ENCODE assay signal across 15 cellular contexts in the genomic region with DNA sequence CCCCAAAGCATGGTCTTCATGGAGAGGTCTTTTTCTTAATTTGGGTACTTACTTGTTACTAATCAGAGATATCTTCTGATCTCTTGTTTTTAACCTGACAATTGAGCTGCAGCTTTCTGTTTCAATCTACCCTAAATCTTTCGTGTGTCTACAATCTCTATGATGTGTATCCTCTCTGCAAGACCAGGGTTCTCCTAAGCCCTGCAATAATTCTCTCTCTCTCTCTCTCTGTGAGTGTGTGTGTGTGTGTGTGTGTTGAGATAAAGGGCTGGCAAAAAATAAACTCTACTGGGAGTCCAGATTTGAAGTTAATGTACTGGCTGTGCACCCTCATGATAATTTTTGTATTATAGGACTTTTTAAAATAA. TPM values are rescaled to one million over a fixed set of nuclear protein-coding genes. Genes with fewer than 3 reads are reported as not detected.
DNase-seq lines count a peak whose midpoint lies in the region; ATAC-seq, FAIRE-seq and TF ChIP-seq lines count a peak whose summit lies in the region.
"Had no signal": no experiment of that assay in that cellular context is flagged by ENCODE, and none has a peak within 500 bp of the region (broad histone marks: within the 10 kb centered on the region; RNA-seq: fewer than 3 reads in every experiment).

No MANE protein-coding gene starts in this region.

- TF ChIP-seq CTCF in GM12878 (IDR thresholded peaks at IDR 0.05 in 2 of 3, conservative IDR thresholded peaks at IDR 0.05 in 1 of 3; ENCODE audit: control insufficient read depth in 2 of 3, extremely low read depth in 1 of 3, insufficient read depth in 1 of 3, low read depth in 3 of 3, low read length in 3 of 3): no peak

- FAIRE-seq in GM12878 (lab: Jason Lieb, UNC): no peak
- FAIRE-seq: K562 had no signal

- no peaks in the 10 kb centered on the region for H3K27me3 ChIP-seq in GM12878 (replicated peaks in 1 of 2; ENCODE audit: control insufficient read depth in 2 of 2, insufficient read depth in 2 of 2, low read length in 1 of 2)
- H3K27me3 ChIP-seq: BLaER1 treated with 17β-estradiol and CSF1 and Interleukin-3, amounts not matched to agents 10 nM and 100 nM had no signal

- POLR2A ChIA-PET in GM12878 (lab: Charles Lee): no interaction called here

- no peak overlapping the region for H3K4me3 ChIP-seq in GM12878
- H3K4me3 ChIP-seq: BLaER1 treated with 17β-estradiol and CSF1 and Interleukin-3, amounts not matched to agents 10 nM and 100 nM; K562 had no signal

- H3K4me1 ChIP-seq in GM12878 (ENCODE audit: control insufficient read depth, insufficient read depth, low read length): no peaks in the 10 kb centered on the region
- H3K4me1 ChIP-seq: BLaER1 treated with 17β-estradiol and CSF1 and Interleukin-3, amounts not matched to agents 10 nM and 100 nM had no signal

- ATAC-seq in GM18867 (IDR thresholded peaks at IDR 0.05; ENCODE audit: unreplicated experiment) (peak; percentile 59), GM21723 (IDR thresholded peaks at IDR 0.05; ENCODE audit: unreplicated experiment) (peak; percentile 26), HG03565 (IDR thresholded peaks at IDR 0.05; ENCODE audit: unreplicated experiment) (peak; percentile 16), GM12878 (peak; percentile 66), GM18520 (IDR thresholded peaks at IDR 0.05; ENCODE audit: unreplicated experiment) (no peak), GM19452 (IDR thresholded peaks at IDR 0.05; ENCODE audit: unreplicated experiment) (no peak)
- ATAC-seq: HCT116, K562 had no signal

- no peak overlapping the region for H3K27ac Mint-ChIP-seq in activated CD4-positive, alpha-beta T cell treated with anti-CD3 and anti-CD28 coated beads, Interleukin-2, amount 10 ng/mL, durations not matched to agents 24 days and 14 days
- H3K27ac Mint-ChIP-seq: CD4-positive, CD25-positive, alpha-beta regulatory T cell had no signal

- peaks cover 8% of the 10 kb centered on the region for H3K9me3 Mint-ChIP-seq in activated CD4-positive, alpha-beta T cell treated with anti-CD3 and anti-CD28 coated beads, Interleukin-2, amount 10 ng/mL, durations not matched to agents 24 days and 14 days

- TF ChIP-seq RAD21 in GM12878 (IDR thresholded peaks at IDR 0.05; ENCODE audit: insufficient read depth, low read depth, low read length): no peak

- SMC1A ChIA-PET in GM12878 (lab: Charles Lee; ENCODE audit: uncharacterized antibody, unreplicated experiment): interaction anchor here (1.9 kb wide), 1 partner anchor 10 kb away, joined by 9 read pairs; no protein-coding TSS in a partner anchor

- TF ChIP-seq POLR2A in GM12878 (IDR thresholded peaks at IDR 0.05; ENCODE audit: low read depth, low read length): no peak

- H3K79me2 ChIP-seq in GM12878 (ENCODE audit: control insufficient read depth, insufficient read depth, low read length): no peaks in the 10 kb centered on the region

- H3K27me3 Mint-ChIP-seq in activated CD4-positive, alpha-beta T cell treated with anti-CD3 and anti-CD28 coated beads, Interleukin-2, amount 10 ng/mL, durations not matched to agents 24 days and 14 days: no peaks in the 10 kb centered on the region
- H3K27me3 Mint-ChIP-seq: CD4-positive, CD25-positive, alpha-beta regulatory T cell had no signal

- CTCF ChIA-PET in GM12878 (lab: Yijun Ruan, JAX): no interaction called here

- intact Hi-C loops in GM12878 (cut with micrococcal nuclease; ENCODE audit: unreplicated experiment): no loop called here
- intact Hi-C loops in activated CD4-positive, alpha-beta T cell treated with anti-CD3 and anti-CD28 coated beads, Interleukin-2, amount 10 ng/mL, durations not matched to agents 24 days and 14 days (cut with micrococcal nuclease): no loop called here

- no peaks in the 10 kb centered on the region for H3K36me3 ChIP-seq in GM12878 (ENCODE audit: control insufficient read depth in 2 of 2, insufficient read depth in 2 of 2, low read length in 1 of 2)
- H3K36me3 ChIP-seq: BLaER1 treated with 17β-estradiol and CSF1 and Interleukin-3, amounts not matched to agents 10 nM and 100 nM had no signal

- H3K4me2 ChIP-seq in GM12878 (ENCODE audit: control insufficient read depth, insufficient read depth): no peak overlapping the region
- H3K4me2 ChIP-seq: BLaER1 treated with 17β-estradiol and CSF1 and Interleukin-3, amounts not matched to agents 10 nM and 100 nM had no signal

- no peaks in the 10 kb centered on the region for H3K36me3 Mint-ChIP-seq in activated CD4-positive, alpha-beta T cell treated with anti-CD3 and anti-CD28 coated beads, Interleukin-2, amount 10 ng/mL, durations not matched to agents 24 days and 14 days (ENCODE audit: low read depth)
- H3K36me3 Mint-ChIP-seq: CD4-positive, CD25-positive, alpha-beta regulatory T cell had no signal

- no peaks in the 10 kb centered on the region for H4K20me1 ChIP-seq in GM12878 (ENCODE audit: control insufficient read depth, insufficient read depth)
- H4K20me1 ChIP-seq: BLaER1 treated with 17β-estradiol and CSF1 and Interleukin-3, amounts not matched to agents 10 nM and 100 nM had no signal

- no peak for TF ChIP-seq EP300 in GM12878 (IDR thresholded peaks at IDR 0.05; ENCODE audit: borderline replicate concordance in 1 of 2, control insufficient read depth in 1 of 2, low read depth in 2 of 2, low read length in 2 of 2)

- no peaks in the 10 kb centered on the region for H3K4me1 Mint-ChIP-seq in activated CD4-positive, alpha-beta T cell treated with anti-CD3 and anti-CD28 coated beads, Interleukin-2, amount 10 ng/mL, durations not matched to agents 24 days and 14 days
- H3K4me1 Mint-ChIP-seq: CD4-positive, CD25-positive, alpha-beta regulatory T cell had no signal

- in situ Hi-C loops in GM12878 (cut with MboI): no loop called here

- RAD21 ChIA-PET in GM12878 (lab: Charles Lee; ENCODE audit: unreplicated experiment): interaction anchor here (1.2 to 1.4 kb wide), 2 partner anchors 11 to 16 kb away, joined by 3 read pairs; no protein-coding TSS in a partner anchor

- no peaks in the 10 kb centered on the region for H3K9me3 ChIP-seq in GM12878 (replicated peaks; ENCODE audit: control insufficient read depth, insufficient read depth, low read length)

- no peak overlapping the region for H2AFZ ChIP-seq in GM12878 (ENCODE audit: control insufficient read depth, low read depth, low read length)

- no TSS peak for BruUV-seq in GM12878 (replicated peaks; lab: Mats Ljungman, UMichigan)

- H3K9ac ChIP-seq in GM12878 (ENCODE audit: control insufficient read depth, insufficient read depth, low read length): no peak overlapping the region
- H3K9ac ChIP-seq: BLaER1 treated with 17β-estradiol and CSF1 and Interleukin-3, amounts not matched to agents 10 nM and 100 nM had no signal

- no peak overlapping the region for H3K27ac ChIP-seq in GM12878 (ENCODE audit: control insufficient read depth, insufficient read depth)
- H3K27ac ChIP-seq: BLaER1 treated with 17β-estradiol and CSF1 and Interleukin-3, amounts not matched to agents 10 nM and 100 nM had no signal

- WGBS in GM12878 (ENCODE audit: insufficient coverage, insufficient replicate concordance, low lambda C conversion rate, missing lambda C conversion rate): 0% methylated on average over 1 of the region's 1 CpG

- no peak overlapping the region for H3K4me3 Mint-ChIP-seq in activated CD4-positive, alpha-beta T cell treated with anti-CD3 and anti-CD28 coated beads, Interleukin-2, amount 10 ng/mL, durations not matched to agents 24 days and 14 days
- H3K4me3 Mint-ChIP-seq: CD4-positive, CD25-positive, alpha-beta regulatory T cell had no signal

- DNase-seq in GM12878 (ENCODE audit: low read depth, low spot score): no peak
- no peak for DNase-seq in activated CD4-positive, alpha-beta T cell treated with anti-CD3 and anti-CD28 coated beads, Interleukin-2, amount 10 ng/mL, durations not matched to agents 24 days and 14 days
- DNase-seq: 8988T; CD4-positive, CD25-positive, alpha-beta regulatory T cell; DMS53; GF-D8; Kasumi-1 had no signal

TF ChIP-seq in GM12878, 131 proteins besides CTCF, POLR2A, EP300 and RAD21:
- TF ChIP-seq ZBED1 (IDR thresholded peaks at IDR 0.05; ENCODE audit: borderline replicate concordance) (0 out of 2 replicates have a peak, but pooled peaks have one; percentile 4), NFIC (IDR thresholded peaks at IDR 0.05; ENCODE audit: low read depth, low read length) (peak; percentile 13; the same call in 1 of the 2 replicates), GABPA (IDR thresholded peaks at IDR 0.05; ENCODE audit: low read depth) (0 out of 2 replicates have a peak, but pooled peaks have one; percentile 0), PAX5 (IDR thresholded peaks at IDR 0.05; ENCODE audit: borderline replicate concordance, low read depth, low read length) (no peak), STAT3 (IDR thresholded peaks at IDR 0.05; ENCODE audit: low read depth, low read length) (no peak)
TF ChIP-seq in GM12878: peak in this region for 3.

RNA-seq across cellular contexts. Expression of a gene that starts 57.8 kb away (rescaled TPM):
- not detected in 2 replicates for total RNA-seq in GM12878 (2013; cell fraction: nucleolus; rRNA removed)
- total RNA-seq in GM12878 (2014; rRNA removed) (0.11 and 0.28 TPM in 2 replicates), GM12878 (2014; rRNA removed; fragmentation: Illumina TruSeq; extraction: Trizol) (0.09 and 0.13 TPM in 2 replicates), GM12878 (2021) (0.40 and 0.44 TPM in 2 replicates)
- 0.09 TPM for polyA plus RNA-seq in GM12878 (2011; ENCODE audit: low read depth)
- polyA plus RNA-seq in GM12878 (2011; rRNA removed) (0.16 and 0.17 TPM in 2 replicates), GM12878 (2014; fragmentation: Illumina TruSeq; extraction: Trizol) (0.25 and 0.31 TPM in 2 replicates), GM12878 (2014; fragmentation: Nextera tagmentation; extraction: Ambion mirVana) (under 1 TPM; 0.03 to 0.09 TPM), GM12878 (2014; rRNA removed) (0.22 and 0.37 TPM in 2 replicates), GM12878 (2016; fragmentation: Nextera tagmentation; extraction: Ambion mirVana) (under 1 TPM; 0.06 to 0.15 TPM)
- 0.10 and 0.18 TPM in 2 replicates for polyA plus RNA-seq in GM12878 (2011; cell fraction: cytosol; rRNA removed)
- 0.57 and 0.72 TPM in 2 replicates for polyA plus RNA-seq in GM12878 (2011; cell fraction: nucleus; rRNA removed)
- polyA plus RNA-seq in GM12878 (2012): 0.04 TPM in 1 of 2 replicates, not detected in the other
- polyA minus RNA-seq in GM12878 (2011; rRNA and poly(A)+ RNA removed): 0.07 and 0.36 TPM in 2 replicates
- not detected in 2 replicates for polyA minus RNA-seq in GM12878 (2011; cell fraction: cytosol; rRNA and poly(A)+ RNA removed)
- polyA minus RNA-seq in GM12878 (2011; cell fraction: nucleus; rRNA and poly(A)+ RNA removed): 0.24 and 0.48 TPM in 2 replicates
- not detected in 2 replicates for total RNA-seq in activated CD4-positive, alpha-beta T cell treated with anti-CD3 and anti-CD28 coated beads, Interleukin-2, amount 10 ng/mL, durations not matched to agents 24 days and 14 days
- total RNA-seq: CD4-positive, CD25-positive, alpha-beta regulatory T cell had no signal
- polyA plus RNA-seq: CD4-positive, CD25-positive, alpha-beta regulatory T cell had no signal

Comparison
In these comparisons a context has a peak if more than half of its experiments do, and no peak if none do; other contexts are left out.
1. ATAC-seq: peak in GM18867 (single experiment), GM21723 (single experiment), HG03565 (single experiment) and GM12878 (single experiment); none in GM18520 (single experiment) and GM19452 (single experiment).